Comparison of ENCODE assay signal across 14 cellular contexts in the genomic region with DNA sequence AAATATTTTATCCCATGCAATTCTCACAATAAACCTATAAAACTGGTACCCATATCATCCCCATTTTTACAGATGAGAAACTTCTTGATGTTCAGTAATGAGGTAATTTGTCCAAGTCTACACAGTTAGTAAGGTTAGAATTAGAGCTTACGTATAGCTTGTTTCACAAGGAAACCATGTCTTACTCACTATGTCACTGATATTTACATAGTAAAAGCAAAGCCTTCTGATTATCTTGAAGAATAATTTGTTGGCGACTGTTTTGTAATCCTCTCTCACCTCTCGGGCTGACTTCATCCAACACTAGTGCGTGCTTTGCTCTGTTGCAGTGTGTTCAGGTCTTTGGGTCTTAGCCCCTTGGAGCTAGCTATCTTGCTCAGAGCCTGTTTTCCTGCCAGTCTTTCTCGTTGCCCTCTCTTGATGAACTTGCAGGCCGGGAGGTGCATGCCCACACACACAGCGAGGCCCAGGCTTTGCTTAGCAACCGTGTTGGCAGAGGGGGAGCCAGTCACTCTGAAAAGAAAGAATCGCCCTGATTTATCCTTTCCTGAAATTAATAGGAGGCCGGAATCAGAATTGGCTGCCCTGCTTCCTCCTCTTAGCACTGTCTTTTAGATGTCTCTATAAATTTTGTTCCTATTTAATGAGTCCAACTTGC.
DNase-seq lines count a peak whose midpoint lies in the region; ATAC-seq and TF ChIP-seq lines count a peak whose summit lies in the region.
"Had no signal": no experiment of that assay in that cellular context is flagged by ENCODE, and none has a peak within 500 bp of the region (broad histone marks: within the 10 kb centered on the region; RNA-seq: fewer than 3 reads in every experiment).

No MANE protein-coding gene starts in this region.

- DNase-seq in heart left ventricle = no peak
- DNase-seq in Right ventricle myocardium inferior (ENCODE audit: missing footprints) = no peak
- DNase-seq in left cardiac atrium = no peak
- peak in 8 of 10 donors; percentile 31 to 90 (median 49) for DNase-seq in posterior cingulate gyrus
- peak in 1 of 2 donors; percentile 62 for DNase-seq in aorta
- DNase-seq in CD4-positive, alpha-beta T cell = no peak
- no peak for DNase-seq in activated naive CD8-positive, alpha-beta T cell treated with anti-CD3 and anti-CD28 coated beads for 36 hours
- DNase-seq in kidney tubule cell (ENCODE audit: low spot score) = no peak
- DNase-seq: activated CD4-positive, alpha-beta memory T cell treated with anti-CD3 and anti-CD28 coated beads, Interleukin-2, amount 10 ng/mL, durations not matched to agents 7 days and 5 days; activated naive CD4-positive, alpha-beta T cell; Caco-2; NCI-H2029; T1000 had no signal

- H3K9me3 ChIP-seq in heart left ventricle (no peaks in the 10 kb centered on the region), aorta (ENCODE audit: control insufficient read depth, low read length) (no peaks in the 10 kb centered on the region)
- no peaks in the 10 kb centered on the region for H3K9me3 ChIP-seq in CD4-positive, alpha-beta T cell (ENCODE audit: control insufficient read depth, low read length)
- H3K9me3 ChIP-seq: Caco-2 had no signal

- no peaks in the 10 kb centered on the region for H3K36me3 Mint-ChIP-seq in CD4-positive, alpha-beta T cell (ENCODE audit: low read depth)
- H3K36me3 Mint-ChIP-seq in activated naive CD8-positive, alpha-beta T cell treated with anti-CD3 and anti-CD28 coated beads for 36 hours = no peaks in the 10 kb centered on the region

- no peaks in the 10 kb centered on the region for H3K4me1 Mint-ChIP-seq in CD4-positive, alpha-beta T cell (ENCODE audit: low read depth)
- peaks cover 3% of the 10 kb centered on the region for H3K4me1 Mint-ChIP-seq in activated naive CD8-positive, alpha-beta T cell treated with anti-CD3 and anti-CD28 coated beads for 36 hours

- peaks cover 7% of the 10 kb centered on the region for H3K27me3 Mint-ChIP-seq in CD4-positive, alpha-beta T cell
- H3K27me3 Mint-ChIP-seq in activated naive CD8-positive, alpha-beta T cell treated with anti-CD3 and anti-CD28 coated beads for 36 hours = peaks cover 2% of the 10 kb centered on the region
- H3K27me3 Mint-ChIP-seq: activated CD4-positive, alpha-beta memory T cell treated with anti-CD3 and anti-CD28 coated beads, Interleukin-2, amount 10 ng/mL, durations not matched to agents 7 days and 5 days had no signal

- no peak for TF ChIP-seq CTCF in heart left ventricle (IDR thresholded peaks at IDR 0.05)
- no peak for TF ChIP-seq CTCF in CD4-positive, alpha-beta T cell (IDR thresholded peaks at IDR 0.05)

- no peaks in the 10 kb centered on the region for H3K9me3 Mint-ChIP-seq in CD4-positive, alpha-beta T cell
- no peaks in the 10 kb centered on the region for H3K9me3 Mint-ChIP-seq in activated naive CD8-positive, alpha-beta T cell treated with anti-CD3 and anti-CD28 coated beads for 36 hours
- H3K9me3 Mint-ChIP-seq: activated CD4-positive, alpha-beta memory T cell treated with anti-CD3 and anti-CD28 coated beads, Interleukin-2, amount 10 ng/mL, durations not matched to agents 7 days and 5 days had no signal

- CTCF ChIA-PET in CD4-positive, alpha-beta T cell (lab: Charles Lee) = no interaction called here

- H3K4me3 Mint-ChIP-seq in CD4-positive, alpha-beta T cell = no peak overlapping the region
- no peak overlapping the region for H3K4me3 Mint-ChIP-seq in activated naive CD8-positive, alpha-beta T cell treated with anti-CD3 and anti-CD28 coated beads for 36 hours
- H3K4me3 Mint-ChIP-seq: activated CD4-positive, alpha-beta memory T cell treated with anti-CD3 and anti-CD28 coated beads, Interleukin-2, amount 10 ng/mL, durations not matched to agents 7 days and 5 days had no signal

- H3K27ac Mint-ChIP-seq in CD4-positive, alpha-beta T cell = no peak overlapping the region
- no peak overlapping the region for H3K27ac Mint-ChIP-seq in activated naive CD8-positive, alpha-beta T cell treated with anti-CD3 and anti-CD28 coated beads for 36 hours
- H3K27ac Mint-ChIP-seq: activated CD4-positive, alpha-beta memory T cell treated with anti-CD3 and anti-CD28 coated beads, Interleukin-2, amount 10 ng/mL, durations not matched to agents 7 days and 5 days had no signal

- H3K4me1 ChIP-seq in heart left ventricle (peaks cover 0 to 24% (median 11%) of the 10 kb centered on the region in 12 donors), aorta (ENCODE audit: control insufficient read depth in 1 of 2, insufficient read depth in 2 of 2, low read length in 2 of 2) (no peaks in the 10 kb centered on the region)
- H3K4me1 ChIP-seq: Caco-2 had no signal

- H3K36me3 ChIP-seq in heart left ventricle (no peaks in the 10 kb centered on the region), aorta (ENCODE audit: control insufficient read depth in 1 of 2, insufficient read depth in 2 of 2, low read length in 1 of 2) (no peaks in the 10 kb centered on the region)

- ATAC-seq in heart left ventricle = peak in 2 of 4 donors; percentile 7 to 26
- no peak for ATAC-seq in Right ventricle myocardium inferior
- ATAC-seq in left cardiac atrium = peak; percentile 63 to 78
- ATAC-seq in aorta (ENCODE audit: low FRiP score) = peak; percentile 27
- no peak for ATAC-seq in CD4-positive, alpha-beta T cell (ENCODE audit: poor library complexity)
- ATAC-seq: HCT116 had no signal

- H3K4me3 ChIP-seq in heart left ventricle (no peak overlapping the region), aorta (ENCODE audit: low read length in 2 of 2) (no peak overlapping the region)

- H3K27ac ChIP-seq in heart left ventricle (peak overlapping the region in 10 of 12 donors; percentile 1 to 61 (median 28)), aorta (ENCODE audit: low read depth in 1 of 2, low read length in 2 of 2) (peak overlapping the region; percentile 57 to 64)
- H3K27ac ChIP-seq in CD4-positive, alpha-beta T cell (ENCODE audit: low read depth, low read length) = no peak overlapping the region

- POLR2A ChIA-PET in CD4-positive, alpha-beta T cell (lab: Charles Lee) = no interaction called here

- no peak for TF ChIP-seq POLR2A in heart left ventricle (IDR thresholded peaks at IDR 0.05)

- intact Hi-C loops in heart left ventricle (cut with DNase I) (no loop called here), Right ventricle myocardium inferior (cut with DNase I) (loop anchor here (2.0 kb wide), 1 partner anchor 49 kb away; no protein-coding TSS in a partner anchor), left cardiac atrium (cut with DNase I) (no loop called here), posterior cingulate gyrus (cut with DNase I) (no loop called here), aorta (cut with DNase I) (no loop called here)
- intact Hi-C loops in CD4-positive, alpha-beta T cell (cut with DNase I, micrococcal nuclease) = no loop called here

- WGBS in heart left ventricle, 4 donors = 50 to 62% (median 56%) methylated on average over 10 of the region's 10 CpGs
- 9 to 19% methylated on average over 10 of the region's 10 CpGs for WGBS in aorta, 2 donors

- H3K27me3 ChIP-seq in heart left ventricle = no peaks in the 10 kb centered on the region
- H3K27me3 ChIP-seq in aorta (ENCODE audit: control insufficient read depth in 1 of 2, insufficient read depth in 2 of 2, low read length in 1 of 2) = no peaks in the 10 kb centered on the region
- no peaks in the 10 kb centered on the region for H3K27me3 ChIP-seq in CD4-positive, alpha-beta T cell (ENCODE audit: control insufficient read depth, insufficient read depth, low read length)

Comparison
In these comparisons a context has a peak if more than half of its experiments do, and no peak if none do; other contexts are left out.
1. ATAC-seq: peak in left cardiac atrium (2 of 2) and aorta (single experiment); none in Right ventricle myocardium inferior (single experiment) and CD4-positive, alpha-beta T cell (single experiment).
2. DNase-seq: peak in posterior cingulate gyrus (8 of 10); none in heart left ventricle (0 of 5), Right ventricle myocardium inferior (single experiment), left cardiac atrium (single experiment), CD4-positive, alpha-beta T cell (0 of 10), activated naive CD8-positive, alpha-beta T cell treated with anti-CD3 and anti-CD28 coated beads for 36 hours (single experiment) and kidney tubule cell (single experiment).